ENCODE assay signal across 1 cellular context in genomic region chr7:129089521-129090212, GRCh38.
TF ChIP-seq lines count a peak whose summit lies in the region.

No MANE protein-coding gene starts in this region.

TF ChIP-seq in HEK293, 187 proteins besides CTCF, POLR2A, EP300 and RAD21:
- no peak for TF ChIP-seq PBX3 (CRISPR knock-in tag; IDR thresholded peaks at IDR 0.05)
- no peak for TF ChIP-seq TRIM28 (IDR thresholded peaks at IDR 0.05; ENCODE audit: borderline replicate concordance, low read length)
- no peak for TF ChIP-seq ZNF423 (tag by site-specific recombination; IDR thresholded peaks at IDR 0.05)
- no peak for TF ChIP-seq ZFP3 (tag by site-specific recombination; IDR thresholded peaks at IDR 0.05; ENCODE audit: low read depth)
- TF ChIP-seq SP2 (tag by site-specific recombination; IDR thresholded peaks at IDR 0.05): no peak
- peak; percentile 71 for TF ChIP-seq ZNF335 (tag by site-specific recombination; conservative IDR thresholded peaks at IDR 0.05)
- no peak for TF ChIP-seq ZNF585B (tag by site-specific recombination; IDR thresholded peaks at IDR 0.05)
- no peak for TF ChIP-seq WT1 (tag by site-specific recombination; IDR thresholded peaks at IDR 0.05)
TF ChIP-seq in HEK293: peak in this region for 1.
